ENCODE assay signal across 8 cellular contexts in genomic region chr9:36458430-36458915, GRCh38. TPM values are rescaled to one million over a fixed set of nuclear protein-coding genes. Genes with fewer than 3 reads are reported as not detected.
DNase-seq lines count a peak whose midpoint lies in the region; ATAC-seq and TF ChIP-seq lines count a peak whose summit lies in the region.
"Not testable (repeated sequence)": the region's sequence is repeated elsewhere in the genome, so short reads cannot be mapped to it uniquely, and the experiment has no call there.

No MANE protein-coding gene starts in this region.

- POLR2A ChIA-PET in CD8-positive, alpha-beta memory T cell (lab: Charles Lee): interaction anchor here (0.6 to 4.3 kb wide), 2 partner anchors 11 to 29 kb away, joined by 3 to 24 read pairs; no protein-coding TSS in a partner anchor
- POLR2A ChIA-PET in activated naive CD8-positive, alpha-beta T cell treated with anti-CD3 and anti-CD28 coated beads, Interleukin-2, amount 10 ng/mL, durations not matched to agents 7 days and 5 days (lab: Charles Lee): interaction anchor here (1.2 to 6.7 kb wide), 4 partner anchors 13 to 28 kb away, joined by 4 to 60 read pairs (median 5); no protein-coding TSS in a partner anchor

- not testable (repeated sequence) for TF ChIP-seq CTCF in spleen (IDR thresholded peaks at IDR 0.05 in 8 of 11, conservative IDR thresholded peaks at IDR 0.05 in 3 of 11)

- DNase-seq in CD8-positive, alpha-beta memory T cell: peak; percentile 40 to 85 (median 81)
- DNase-seq in T-helper 2 cell (peak in 4 of 5 experiments; percentile 39 to 95 (median 62)), spleen (peak; percentile 78)
- peak; percentile 67 for DNase-seq in activated CD8-positive, alpha-beta memory T cell treated with anti-CD3 and anti-CD28 coated beads, Interleukin-2, amount 50 U/mL, for 1 hour (ENCODE audit: extremely low read depth)
- peak; percentile 75 for DNase-seq in activated naive CD8-positive, alpha-beta T cell treated with anti-CD3 and anti-CD28 coated beads, Interleukin-2, amount 10 ng/mL, durations not matched to agents 7 days and 5 days
- peak; percentile 84 for DNase-seq in stimulated activated CD8-positive, alpha-beta memory T cell treated with anti-CD3 and anti-CD28 coated beads, Interleukin-4, amount 100 ng/mL, for 48 hours

- not testable (repeated sequence) for H3K36me3 ChIP-seq in CD8-positive, alpha-beta memory T cell (ENCODE audit: insufficient read depth, low read length)
- H3K36me3 ChIP-seq in spleen: peaks cover 0 to 24% (median 0%) of the 10 kb centered on the region in 6 donors

- peaks cover 60 to 87% (median 81%) of the 10 kb centered on the region in 3 donors for H3K4me1 Mint-ChIP-seq in CD8-positive, alpha-beta memory T cell
- peaks cover 56% of the 10 kb centered on the region for H3K4me1 Mint-ChIP-seq in activated naive CD8-positive, alpha-beta T cell treated with anti-CD3 and anti-CD28 coated beads, Interleukin-2, amount 10 ng/mL, durations not matched to agents 7 days and 5 days

- not testable (repeated sequence) for TF ChIP-seq POLR2A in spleen (IDR thresholded peaks at IDR 0.05)

- peak; percentile 63 for ATAC-seq in GM21423 (IDR thresholded peaks at IDR 0.05; ENCODE audit: unreplicated experiment)
- ATAC-seq in HG03139 (IDR thresholded peaks at IDR 0.05; ENCODE audit: unreplicated experiment): peak; percentile 57
- peak; percentile 55 for ATAC-seq in activated naive CD8-positive, alpha-beta T cell treated with anti-CD3 and anti-CD28 coated beads, Interleukin-2, amount 10 ng/mL, durations not matched to agents 7 days and 5 days (ENCODE audit: low read depth)

- peak overlapping the region; percentile 85 to 99 (median 95) for H3K27ac Mint-ChIP-seq in CD8-positive, alpha-beta memory T cell
- peak overlapping the region; percentile 83 for H3K27ac Mint-ChIP-seq in activated naive CD8-positive, alpha-beta T cell treated with anti-CD3 and anti-CD28 coated beads, Interleukin-2, amount 10 ng/mL, durations not matched to agents 7 days and 5 days

- 20 to 61% (median 34%) methylated on average over 17 of the region's 17 CpGs for WGBS in spleen, 5 donors

- CTCF ChIA-PET in CD8-positive, alpha-beta memory T cell (lab: Charles Lee): interaction anchor here (1.4 to 3.1 kb wide), 5 partner anchors 15 to 94 kb away, joined by 3 to 12 read pairs (median 4); no protein-coding TSS in a partner anchor

- H3K9me3 ChIP-seq in CD8-positive, alpha-beta memory T cell (ENCODE audit: low read length); spleen: not testable (repeated sequence)

- H3K36me3 Mint-ChIP-seq in CD8-positive, alpha-beta memory T cell: not testable (repeated sequence)
- peaks cover 31% of the 10 kb centered on the region for H3K36me3 Mint-ChIP-seq in activated naive CD8-positive, alpha-beta T cell treated with anti-CD3 and anti-CD28 coated beads, Interleukin-2, amount 10 ng/mL, durations not matched to agents 7 days and 5 days

- peaks cover 44% of the 10 kb centered on the region for H3K4me1 ChIP-seq in CD8-positive, alpha-beta memory T cell (ENCODE audit: insufficient read depth, low read length)
- peaks cover 8 to 92% (median 63%) of the 10 kb centered on the region in 6 donors for H3K4me1 ChIP-seq in spleen

- not testable (repeated sequence) for H3K9me3 Mint-ChIP-seq in CD8-positive, alpha-beta memory T cell; activated naive CD8-positive, alpha-beta T cell treated with anti-CD3 and anti-CD28 coated beads, Interleukin-2, amount 10 ng/mL, durations not matched to agents 7 days and 5 days

- intact Hi-C loops in spleen (cut with DNase I; ENCODE audit: low total_unique reads): loop anchor here (5.0 kb wide), 1 partner anchor 51 kb away; no protein-coding TSS in a partner anchor

- H3K4me3 ChIP-seq in CD8-positive, alpha-beta memory T cell (ENCODE audit: low read length): not testable (repeated sequence)
- peak overlapping the region in 1 of 8 donors; percentile 40 for H3K4me3 ChIP-seq in spleen

- peak overlapping the region; percentile 8 for H3K27ac ChIP-seq in CD8-positive, alpha-beta memory T cell (ENCODE audit: low read depth, low read length)
- peak overlapping the region in 7 of 8 donors; percentile 5 to 72 (median 37) for H3K27ac ChIP-seq in spleen

- not testable (repeated sequence) for H3K27me3 ChIP-seq in CD8-positive, alpha-beta memory T cell (ENCODE audit: insufficient read depth, low read length, poor library complexity, severe bottlenecking); spleen (replicated peaks in 1 of 7)

- not testable (repeated sequence) for H3K27me3 Mint-ChIP-seq in CD8-positive, alpha-beta memory T cell; activated naive CD8-positive, alpha-beta T cell treated with anti-CD3 and anti-CD28 coated beads, Interleukin-2, amount 10 ng/mL, durations not matched to agents 7 days and 5 days

- H3K4me3 Mint-ChIP-seq in CD8-positive, alpha-beta memory T cell: peak overlapping the region; percentile 40 to 91 (median 81)
- H3K4me3 Mint-ChIP-seq in activated naive CD8-positive, alpha-beta T cell treated with anti-CD3 and anti-CD28 coated beads, Interleukin-2, amount 10 ng/mL, durations not matched to agents 7 days and 5 days: peak overlapping the region; percentile 75

RNA-seq across cellular contexts. Expression of gene RNF38, which starts 58.4 kb away (rescaled TPM):
- 10 to 100 TPM; 40.0 to 43.3 TPM for total RNA-seq in CD8-positive, alpha-beta memory T cell
- 20.9 TPM for polyA plus RNA-seq in CD8-positive, alpha-beta memory T cell
- total RNA-seq in activated naive CD8-positive, alpha-beta T cell treated with anti-CD3 and anti-CD28 coated beads, Interleukin-2, amount 10 ng/mL, durations not matched to agents 7 days and 5 days: 10 to 100 TPM; 54.5 to 55.5 TPM
- total RNA-seq in spleen: 10 to 100 TPM; 43.7 to 67.1 (median 48.5) TPM
- polyA plus RNA-seq in spleen: 10 to 100 TPM in 1 of 3 donors, 1 to 10 TPM in 2; 9.5 to 12.3 (median 9.7) TPM
